Comparison of ENCODE assay signal across 15 cellular contexts in the genomic region with DNA sequence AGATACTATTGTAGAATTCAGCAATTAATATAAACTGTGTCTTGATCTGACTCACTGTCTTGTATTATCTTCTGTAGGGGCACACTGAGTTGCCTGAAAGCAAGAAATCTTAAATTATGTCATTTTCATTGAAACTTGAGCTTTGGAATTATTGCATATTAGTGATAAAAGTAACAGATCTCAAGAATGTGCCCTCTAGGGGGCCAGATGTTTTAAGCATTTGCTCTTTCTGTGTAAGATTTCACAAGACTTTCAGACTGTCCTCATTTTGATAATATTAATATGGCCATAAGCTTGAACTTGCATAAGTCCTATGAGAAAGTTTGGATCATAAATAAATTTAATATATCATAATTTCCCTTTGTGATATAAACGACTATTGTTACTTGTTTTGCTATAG. TPM values are rescaled to one million over a fixed set of nuclear protein-coding genes. Genes with fewer than 3 reads are reported as not detected.
DNase-seq lines count a peak whose midpoint lies in the region; ATAC-seq and TF ChIP-seq lines count a peak whose summit lies in the region.
"Had no signal": no experiment of that assay in that cellular context is flagged by ENCODE, and none has a peak within 500 bp of the region (broad histone marks: within the 10 kb centered on the region; RNA-seq: fewer than 3 reads in every experiment).

No MANE protein-coding gene starts in this region.

- no peak for ATAC-seq in HG02973 (IDR thresholded peaks at IDR 0.05; ENCODE audit: unreplicated experiment)

- no peak overlapping the region for H3K27ac Mint-ChIP-seq in osteocyte (ENCODE audit: unreplicated experiment)

- no peak overlapping the region for H3K27ac ChIP-seq in MM.1S (ENCODE audit: low read length)
- H3K27ac ChIP-seq: Peyer's patch, sigmoid colon had no signal

- DNase-seq in EL, result peak; percentile 31
- no peak for DNase-seq in MM.1S
- DNase-seq in cardiac fibroblast (ENCODE audit: low read depth in 2 of 2), result peak; percentile 48 to 64
- no peak for DNase-seq in osteocyte (ENCODE audit: extremely low spot score, unreplicated experiment)
- DNase-seq in NCI-H345 treated with DMSO at 0.1 percent for 48 hours (lab: John Stamatoyannopoulos, UW; ENCODE audit: unreplicated experiment), result no peak
- no peak for DNase-seq in NCI-H1436 treated with DMSO at 0.1 percent for 48 hours (lab: John Stamatoyannopoulos, UW)
- DNase-seq: activated naive CD4-positive, alpha-beta T cell treated with Interleukin-2 at 50 U/mL for 16 hours; foreskin melanocyte; islet precursor cell; Karpas-422; Peyer's patch; sigmoid colon; substantia nigra had no signal

- H3K9ac ChIP-seq in MM.1S (ENCODE audit: low read length), result no peak overlapping the region

- H3K4me3 ChIP-seq in MM.1S (ENCODE audit: low read length) (no peak overlapping the region), cardiac fibroblast (replicated peaks in 1 of 2; ENCODE audit: low read depth in 2 of 2, low read length in 2 of 2) (no peak overlapping the region)
- H3K4me3 ChIP-seq: Peyer's patch, sigmoid colon had no signal

- H4K20me1 ChIP-seq in MM.1S (ENCODE audit: insufficient read depth, low read length), result no peaks in the 10 kb centered on the region

- no peaks in the 10 kb centered on the region for H3K9me3 Mint-ChIP-seq in osteocyte (ENCODE audit: unreplicated experiment)
- H3K9me3 Mint-ChIP-seq: central memory CD8-positive, alpha-beta T cell had no signal

- no peaks in the 10 kb centered on the region for H3K27me3 Mint-ChIP-seq in osteocyte (ENCODE audit: unreplicated experiment)
- H3K27me3 Mint-ChIP-seq: central memory CD8-positive, alpha-beta T cell had no signal

- no peaks in the 10 kb centered on the region for H3K36me3 ChIP-seq in MM.1S (replicated peaks; ENCODE audit: insufficient read depth, low read length)

- H3K9me2 ChIP-seq in MM.1S (replicated peaks; ENCODE audit: insufficient read depth, low read length), result no peaks in the 10 kb centered on the region

- H2AFZ ChIP-seq in MM.1S (ENCODE audit: low read length), result no peak overlapping the region

- no peaks in the 10 kb centered on the region for H3F3A ChIP-seq in MM.1S (ENCODE audit: insufficient read depth, low read length)

- H3K79me2 ChIP-seq in MM.1S (ENCODE audit: low read length), result no peaks in the 10 kb centered on the region

- H3K27me3 ChIP-seq in MM.1S (replicated peaks; ENCODE audit: insufficient read depth, low read length), result no peaks in the 10 kb centered on the region
- H3K27me3 ChIP-seq: Peyer's patch, sigmoid colon had no signal

- H3K9me3 ChIP-seq in MM.1S (replicated peaks; ENCODE audit: insufficient read depth, low read length), result no peaks in the 10 kb centered on the region
- H3K9me3 ChIP-seq: Peyer's patch, sigmoid colon had no signal

- peaks cover 12% of the 10 kb centered on the region for H3K4me1 Mint-ChIP-seq in osteocyte (ENCODE audit: unreplicated experiment)
- H3K4me1 Mint-ChIP-seq: central memory CD8-positive, alpha-beta T cell had no signal

- H3K4me3 Mint-ChIP-seq in osteocyte (ENCODE audit: unreplicated experiment), result no peak overlapping the region
- H3K4me3 Mint-ChIP-seq: central memory CD8-positive, alpha-beta T cell had no signal

- H3K36me3 Mint-ChIP-seq in osteocyte (ENCODE audit: unreplicated experiment), result peaks cover 35% of the 10 kb centered on the region

- no peaks in the 10 kb centered on the region for H3K4me1 ChIP-seq in MM.1S (ENCODE audit: low read length)
- H3K4me1 ChIP-seq: Peyer's patch, sigmoid colon had no signal

- TF ChIP-seq CTCF in MM.1S (IDR thresholded peaks at IDR 0.05; ENCODE audit: low read length) (peak; percentile 13), cardiac fibroblast (IDR thresholded peaks at IDR 0.05; ENCODE audit: low read depth, low read length) (no peak), osteocyte (IDR thresholded peaks at IDR 0.05) (peak; percentile 26)

- H3K4me2 ChIP-seq in MM.1S (ENCODE audit: low read depth, low read length), result no peak overlapping the region

RNA-seq across cellular contexts. Expression of gene MYO6, which starts 55.5 kb away (rescaled TPM):
- 61.6 and 62.6 TPM in 2 replicates for total RNA-seq in osteocyte

Comparison
In these comparisons a context has a peak if more than half of its experiments do, and no peak if none do; other contexts are left out.
1. DNase-seq: peak in EL (single experiment) and cardiac fibroblast (2 of 2); none in MM.1S (single experiment), osteocyte (single experiment), NCI-H345 treated with DMSO at 0.1 percent for 48 hours (single experiment) and NCI-H1436 treated with DMSO at 0.1 percent for 48 hours (single experiment).